ENCODE assay signal across 28 cellular contexts in the genomic region with DNA sequence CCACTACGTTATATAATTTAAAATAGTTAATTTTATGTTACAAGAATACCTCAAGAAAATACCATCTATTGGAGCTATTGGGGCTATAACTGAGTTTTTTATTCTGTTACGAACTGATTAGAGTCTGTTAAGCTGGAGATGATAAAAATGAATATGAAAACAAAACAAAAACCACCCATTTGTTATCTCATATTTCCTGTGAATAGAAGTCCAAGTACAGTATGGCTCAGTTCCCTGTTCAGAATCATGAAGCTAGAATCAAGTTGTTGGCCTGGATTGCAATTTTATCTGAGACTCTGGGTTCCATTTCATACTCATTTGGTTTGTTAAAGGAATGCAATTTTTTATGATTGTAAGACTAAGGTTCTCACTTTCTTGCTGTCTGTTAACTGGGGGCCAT.
"Had no signal": no experiment of that assay in that cellular context is flagged by ENCODE, and none has a peak within 500 bp of the region (broad histone marks: within the 10 kb centered on the region; RNA-seq: fewer than 3 reads in every experiment).

No MANE protein-coding gene starts in this region.

- H3K4me1 ChIP-seq: adrenal gland, body of pancreas, esophagus muscularis mucosa, gastroesophageal sphincter, heart right ventricle had no signal

- H3K36me3 ChIP-seq: adrenal gland, esophagus muscularis mucosa, gastroesophageal sphincter, heart right ventricle, WERI-Rb-1 had no signal

- H3K9me3 ChIP-seq: adrenal gland, body of pancreas had no signal

- H3K4me3 ChIP-seq: adrenal gland, body of pancreas, esophagus muscularis mucosa, gastroesophageal sphincter, heart right ventricle had no signal

- H3K27me3 ChIP-seq: adrenal gland, body of pancreas, esophagus muscularis mucosa, gastroesophageal sphincter, heart right ventricle had no signal

- DNase-seq: activated B cell treated with CpG ODN at 0.5 μM for 24 hours; activated CD4-positive, alpha-beta T cell treated with anti-CD3 and anti-CD28 coated beads for 48 hours; activated CD4-positive, alpha-beta T cell treated with anti-CD3 and anti-CD28 coated beads, Interleukin-2, amount 50 U/mL, for 1 hour; activated CD4-positive, alpha-beta T cell treated with anti-CD3 and anti-CD28 coated beads, Interleukin-2, amount 50 U/mL, for 48 hours; activated CD8-positive, alpha-beta memory T cell treated with anti-CD3 and anti-CD28 coated beads for 24 hours; activated CD8-positive, alpha-beta T cell treated with anti-CD3 and anti-CD28 coated beads for 36 hours; activated effector memory CD4-positive, alpha-beta T cell treated with anti-CD3 and anti-CD28 coated beads, Interleukin-2, amount 50 U/mL, for 16 hours; activated naive CD4-positive, alpha-beta T cell treated with anti-CD3 and anti-CD28 coated beads for 36 hours; activated naive CD8-positive, alpha-beta T cell treated with anti-CD3 and anti-CD28 coated beads for 36 hours; activated naive CD8-positive, alpha-beta T cell treated with anti-CD3 and anti-CD28 coated beads, Interleukin-2, amount 50 U/mL, for 24 hours; activated T-cell treated with anti-CD3 and anti-CD28 coated beads, Interleukin-2, amount 50 U/mL, for 48 hours; adrenal gland; amygdala; aorta; body of pancreas; caudate nucleus; cortex of kidney; dermis blood vessel endothelial cell; effector CD4-positive, alpha-beta T cell; effector memory CD8-positive, alpha-beta T cell; erythroblast; foreskin melanocyte; heart right ventricle; T-helper 2 cell; WERI-Rb-1 had no signal

- ATAC-seq: activated CD4-positive, CD25-positive, alpha-beta regulatory T cell treated with anti-CD3 and anti-CD28 coated beads, Interleukin-2, amount 50 U/mL, for 24 hours; activated CD8-positive, alpha-beta T cell treated with anti-CD3 and anti-CD28 coated beads for 36 hours; activated naive CD8-positive, alpha-beta T cell treated with anti-CD3 and anti-CD28 coated beads, Interleukin-2, amount 50 U/mL, for 24 hours; body of pancreas; effector memory CD8-positive, alpha-beta T cell; gastroesophageal sphincter; heart right ventricle had no signal

- H3K27ac ChIP-seq: adrenal gland, body of pancreas, esophagus muscularis mucosa, gastroesophageal sphincter, heart right ventricle, WERI-Rb-1 had no signal
